10 cellular contexts compared by ENCODE assay signal in the genomic region with DNA sequence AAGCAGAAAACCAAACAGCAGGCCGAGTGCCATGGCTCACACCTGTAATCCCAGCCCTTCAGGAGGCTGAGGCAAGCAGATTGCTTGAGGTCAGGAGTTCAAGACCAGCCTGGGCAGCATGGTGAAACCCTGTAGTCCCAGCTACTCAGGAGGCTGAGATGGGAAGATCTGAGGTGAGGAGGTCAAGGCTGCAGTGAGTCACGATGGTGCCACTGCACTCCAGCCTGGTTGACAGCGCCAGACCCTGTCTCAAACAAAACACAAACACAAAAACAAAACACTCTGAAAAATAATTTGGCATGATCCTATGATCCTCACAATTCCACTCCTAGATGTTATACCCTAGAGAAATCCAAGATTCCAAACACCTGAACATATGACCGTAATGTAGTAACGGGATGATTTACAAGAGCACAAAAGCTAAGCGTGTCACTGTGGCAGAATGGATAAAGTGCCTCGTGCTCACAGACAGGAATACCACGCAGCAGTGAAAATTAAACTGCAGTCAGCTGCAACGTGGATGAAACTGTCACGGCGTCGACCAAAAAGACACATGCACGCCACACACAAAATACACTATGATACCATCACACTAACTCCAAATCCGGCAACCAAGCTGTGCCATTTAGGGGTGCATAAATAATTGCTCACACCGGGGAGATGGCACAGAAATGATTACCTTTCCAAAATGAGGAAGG. TPM values are rescaled to one million over a fixed set of nuclear protein-coding genes. Genes with fewer than 3 reads are reported as not detected.
A peak's percentile ranks its signal among the peaks of the same experiment; 100 is the strongest.
DNase-seq lines count a peak whose midpoint lies in the region; ATAC-seq and TF ChIP-seq lines count a peak whose summit lies in the region.
"Had no signal": no experiment of that assay in that cellular context is flagged by ENCODE, and none has a peak within 500 bp of the region (broad histone marks: within the 10 kb centered on the region; RNA-seq: fewer than 3 reads in every experiment).

No MANE protein-coding gene starts in this region.

- H3K4me3 Mint-ChIP-seq in activated T-cell treated with anti-CD3 and anti-CD28 coated beads, Interleukin-2, amount 50 U/mL, for 72 hours = peak overlapping the region; percentile 91 to 97
- peak overlapping the region; percentile 86 for H3K4me3 Mint-ChIP-seq in activated naive CD8-positive, alpha-beta T cell treated with anti-CD3 and anti-CD28 coated beads for 36 hours

- no peaks in the 10 kb centered on the region for H3K9me3 Mint-ChIP-seq in activated T-cell treated with anti-CD3 and anti-CD28 coated beads, Interleukin-2, amount 50 U/mL, for 72 hours
- no peaks in the 10 kb centered on the region for H3K9me3 Mint-ChIP-seq in activated naive CD8-positive, alpha-beta T cell treated with anti-CD3 and anti-CD28 coated beads for 36 hours

- TF ChIP-seq CTCF in kidney epithelial cell (IDR thresholded peaks at IDR 0.05; ENCODE audit: insufficient read depth, low read length, poor library complexity, severe bottlenecking) = no peak
- no peak for TF ChIP-seq CTCF in tibial artery (IDR thresholded peaks at IDR 0.05)

- peaks cover 0 to 35% (median 18%) of the 10 kb centered on the region in 4 donors for H3K4me1 ChIP-seq in tibial artery

- peak overlapping the region; percentile 95 for H3K27ac Mint-ChIP-seq in activated T-cell treated with anti-CD3 and anti-CD28 coated beads, Interleukin-2, amount 50 U/mL, for 72 hours
- peak overlapping the region; percentile 77 for H3K27ac Mint-ChIP-seq in activated naive CD8-positive, alpha-beta T cell treated with anti-CD3 and anti-CD28 coated beads for 36 hours

- H3K36me3 Mint-ChIP-seq in activated T-cell treated with anti-CD3 and anti-CD28 coated beads, Interleukin-2, amount 50 U/mL, for 72 hours (ENCODE audit: insufficient read depth in 2 of 2) = peaks cover 11 to 16% of the 10 kb centered on the region in 2 donors
- peaks cover 25% of the 10 kb centered on the region for H3K36me3 Mint-ChIP-seq in activated naive CD8-positive, alpha-beta T cell treated with anti-CD3 and anti-CD28 coated beads for 36 hours

- peak overlapping the region; percentile 93 for H3K4me3 ChIP-seq in kidney epithelial cell (ENCODE audit: low read depth, low read length)
- H3K4me3 ChIP-seq in tibial artery = peak overlapping the region; percentile 87 to 89

- intact Hi-C loops in tibial artery (cut with DNase I; ENCODE audit: low total_unique reads) = loop anchor here (10.0 kb wide), 2 partner anchors 132 to 258 kb away; a partner anchor contains a TSS

- no peaks in the 10 kb centered on the region for H3K36me3 ChIP-seq in kidney epithelial cell (ENCODE audit: control insufficient read depth, insufficient read depth, low read length)
- H3K36me3 ChIP-seq in tibial artery = peaks cover 5 to 29% (median 14%) of the 10 kb centered on the region in 3 donors

- H3K9me3 ChIP-seq in tibial artery = no peaks in the 10 kb centered on the region

- peaks cover 50% of the 10 kb centered on the region for H3K4me1 Mint-ChIP-seq in activated T-cell treated with anti-CD3 and anti-CD28 coated beads, Interleukin-2, amount 50 U/mL, for 72 hours (ENCODE audit: low read depth)
- peaks cover 37% of the 10 kb centered on the region for H3K4me1 Mint-ChIP-seq in activated naive CD8-positive, alpha-beta T cell treated with anti-CD3 and anti-CD28 coated beads for 36 hours

- DNase-seq in activated T-cell treated with anti-CD3 and anti-CD28 coated beads, Interleukin-2, amount 50 U/mL, for 72 hours = no peak
- no peak for DNase-seq in activated T-cell treated with anti-CD3 and anti-CD28 coated beads for 4 hours
- DNase-seq in activated naive CD8-positive, alpha-beta T cell treated with anti-CD3 and anti-CD28 coated beads for 36 hours = no peak
- no peak for DNase-seq in kidney epithelial cell (ENCODE audit: low read depth)
- DNase-seq in tibial artery = no peak
- no peak for DNase-seq in stimulated activated CD4-positive, alpha-beta T cell treated with anti-CD3 and anti-CD28 coated beads, Interleukin-1b, Interleukin-23, amount 100 ng/mL, for 48 hours
- DNase-seq in OCI-M1 (lab: John Stamatoyannopoulos, UW) = no peak
- DNase-seq in NOMO-1 treated with DMSO at 0.1 percent for 48 hours (lab: John Stamatoyannopoulos, UW; ENCODE audit: unreplicated experiment) = no peak
- DNase-seq: GOT3, NCI-H446 had no signal

- no peak overlapping the region for H3K27ac ChIP-seq in tibial artery

- H3K27me3 Mint-ChIP-seq in activated T-cell treated with anti-CD3 and anti-CD28 coated beads, Interleukin-2, amount 50 U/mL, for 72 hours (ENCODE audit: low read depth) = no peaks in the 10 kb centered on the region
- H3K27me3 Mint-ChIP-seq in activated naive CD8-positive, alpha-beta T cell treated with anti-CD3 and anti-CD28 coated beads for 36 hours = no peaks in the 10 kb centered on the region

- no peak for ATAC-seq in activated T-cell treated with anti-CD3 and anti-CD28 coated beads, Interleukin-2, amount 50 U/mL, for 72 hours (replicated peaks in 1 of 2)

- H3K27me3 ChIP-seq in kidney epithelial cell (ENCODE audit: control insufficient read depth, insufficient read depth, low read length) = no peaks in the 10 kb centered on the region
- H3K27me3 ChIP-seq in tibial artery = no peaks in the 10 kb centered on the region

RNA-seq across cellular contexts. Expression of a gene that starts 1.7 kb away (rescaled TPM):
- 10 to 100 TPM; 40.8 to 57.4 TPM for total RNA-seq in activated T-cell treated with anti-CD3 and anti-CD28 coated beads, Interleukin-2, amount 50 U/mL, for 72 hours
- total RNA-seq in activated naive CD8-positive, alpha-beta T cell treated with anti-CD3 and anti-CD28 coated beads for 36 hours = 10 to 100 TPM; 44.8 to 46.2 TPM
- total RNA-seq in kidney epithelial cell = 31.2 and 31.9 TPM in 2 replicates

RNA-seq across cellular contexts. Expression of a gene that starts 52.0 kb away (rescaled TPM):
- total RNA-seq in activated T-cell treated with anti-CD3 and anti-CD28 coated beads, Interleukin-2, amount 50 U/mL, for 72 hours = 1 to 10 TPM in 1 of 2 donors, under 1 TPM in 1; 0.51 to 1.5 TPM
- total RNA-seq in activated naive CD8-positive, alpha-beta T cell treated with anti-CD3 and anti-CD28 coated beads for 36 hours = under 1 TPM; 0.56 to 0.60 TPM
- 9.0 and 9.4 TPM in 2 replicates for total RNA-seq in kidney epithelial cell
